Comparison of ENCODE assay signal across 23 cellular contexts in genomic region chr15:40427188-40427587, GRCh38.
"Had no signal": no experiment of that assay in that cellular context is flagged by ENCODE, and none has a peak within 500 bp of the region (broad histone marks: within the 10 kb centered on the region; RNA-seq: fewer than 3 reads in every experiment).

No MANE protein-coding gene starts in this region.

- ATAC-seq: gastrocnemius medialis; heart right ventricle; left lobe of liver; mucosa of descending colon; naive thymus-derived CD8-positive, alpha-beta T cell; stimulated activated effector memory CD8-positive, alpha-beta T cell treated with anti-CD3 and anti-CD28 coated beads, Interleukin-12 subunit alpha, Interleukin-12 subunit beta, amount 100 ng/mL, for 72 hours; stimulated activated naive CD8-positive, alpha-beta T cell treated with anti-CD3 and anti-CD28 coated beads, Interleukin-15, Interleukin-2, amounts not matched to agents 100 U/mL and 50 U/mL, for 24 hours had no signal

- H3K4me3 ChIP-seq: dorsolateral prefrontal cortex, esophagus muscularis mucosa, gastrocnemius medialis, heart right ventricle, mucosa of descending colon, ovary, right lobe of liver, suprapubic skin, thyroid gland had no signal

- H3K36me3 ChIP-seq: gastrocnemius medialis, heart right ventricle, ovary, right lobe of liver, suprapubic skin, thyroid gland had no signal

- H3K27ac ChIP-seq: dorsolateral prefrontal cortex, esophagus muscularis mucosa, gastrocnemius medialis, heart right ventricle, ovary, right lobe of liver, suprapubic skin, thyroid gland had no signal

- H3K27me3 ChIP-seq: dorsolateral prefrontal cortex, esophagus muscularis mucosa, gastrocnemius medialis, heart right ventricle, ovary, right lobe of liver, suprapubic skin, thyroid gland had no signal

- DNase-seq: cortex of kidney; dorsolateral prefrontal cortex; effector CD8-positive, alpha-beta T cell; gastrocnemius medialis; heart right ventricle; hypothalamus; kidney glomerular epithelial cell; mammary epithelial cell; mucosa of descending colon; ovary; right lobe of liver; stimulated activated CD4-positive, alpha-beta T cell treated with anti-CD3 and anti-CD28 coated beads, Interleukin-4, amount 100 ng/mL, for 1 hour; stimulated activated CD8-positive, alpha-beta memory T cell treated with anti-CD3 and anti-CD28 coated beads, Interleukin-4, amount 100 ng/mL, for 48 hours; stimulated activated naive CD8-positive, alpha-beta T cell treated with anti-CD3 and anti-CD28 coated beads, Interleukin-15, Interleukin-2, amounts not matched to agents 100 U/mL and 50 U/mL, for 24 hours; thyroid gland had no signal

- H3K9me3 ChIP-seq: esophagus muscularis mucosa, gastrocnemius medialis, heart right ventricle, mucosa of descending colon, ovary, right lobe of liver, suprapubic skin, thyroid gland had no signal

- FAIRE-seq: endometrium, islet of Langerhans, urothelium cell line had no signal

- H3K4me1 ChIP-seq: right lobe of liver, thyroid gland had no signal
